Comparison of ENCODE assay signal across 13 cellular contexts in the genomic region with DNA sequence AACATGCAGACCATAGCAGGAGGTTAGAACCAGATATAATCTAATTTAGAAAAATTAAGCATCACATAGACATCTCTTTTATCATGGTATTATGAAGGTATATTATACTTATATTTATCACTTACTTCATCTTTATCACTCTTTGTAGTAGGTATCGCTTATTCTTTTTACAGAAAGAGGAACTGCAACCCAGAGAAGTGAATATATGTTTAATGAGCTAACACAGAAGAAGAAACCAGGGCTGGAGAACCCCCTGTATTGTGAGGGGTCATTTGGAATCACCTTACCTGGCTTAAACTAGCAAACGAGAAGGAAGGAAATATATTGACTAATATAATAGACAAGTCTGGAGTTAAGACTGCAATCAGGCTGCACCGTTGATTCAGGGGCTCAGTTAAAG.
DNase-seq lines count a peak whose midpoint lies in the region; ATAC-seq and TF ChIP-seq lines count a peak whose summit lies in the region.
"Had no signal": no experiment of that assay in that cellular context is flagged by ENCODE, and none has a peak within 500 bp of the region (broad histone marks: within the 10 kb centered on the region; RNA-seq: fewer than 3 reads in every experiment).

No MANE protein-coding gene starts in this region.

- POLR2A ChIA-PET in OCI-LY7 (lab: Charles Lee), result interaction anchor here (0.6 to 1.5 kb wide), 3 partner anchors 9 to 25 kb away, joined by 3 to 4 read pairs (median 3); no protein-coding TSS in a partner anchor

- no peaks in the 10 kb centered on the region for H3K9me3 ChIP-seq in OCI-LY7 (ENCODE audit: low read length)
- H3K9me3 ChIP-seq: Caco-2 had no signal

- peaks cover 18% of the 10 kb centered on the region for H3K4me1 ChIP-seq in OCI-LY7 (ENCODE audit: insufficient read depth, low read length, poor library complexity, severe bottlenecking)
- H3K4me1 ChIP-seq: Caco-2 had no signal

- intact Hi-C loops in OCI-LY7 (cut with micrococcal nuclease; ENCODE audit: unreplicated experiment), result no loop called here

- BruUV-seq in OCI-LY7 (replicated peaks; lab: Mats Ljungman, UMichigan), result no TSS peak

- ATAC-seq in GM18520 (IDR thresholded peaks at IDR 0.05; ENCODE audit: unreplicated experiment) (peak; percentile 79), GM21515 (IDR thresholded peaks at IDR 0.05; ENCODE audit: unreplicated experiment) (peak; percentile 90), HG03103 (IDR thresholded peaks at IDR 0.05; ENCODE audit: low read depth, unreplicated experiment) (peak; percentile 98)

- no peaks in the 10 kb centered on the region for H4K20me1 ChIP-seq in OCI-LY7 (ENCODE audit: insufficient read depth, low read length)

- H3K36me3 ChIP-seq in OCI-LY7 (ENCODE audit: insufficient read depth, low read length), result no peaks in the 10 kb centered on the region

- H2AFZ ChIP-seq in OCI-LY7 (ENCODE audit: low read length), result peak overlapping the region; percentile 66

- no peaks in the 10 kb centered on the region for H3K79me2 ChIP-seq in OCI-LY7 (ENCODE audit: insufficient read depth, low read depth, low read length)

- peak overlapping the region; percentile 36 for H3K27ac ChIP-seq in OCI-LY7 (ENCODE audit: low read depth, low read length, poor library complexity, severe bottlenecking)

- H3K4me3 ChIP-seq in OCI-LY7 (ENCODE audit: low read depth, low read length, poor library complexity, severe bottlenecking), result no peak overlapping the region

- H3K4me2 ChIP-seq in OCI-LY7 (ENCODE audit: low read length), result peak overlapping the region; percentile 64

- CTCF ChIA-PET in OCI-LY7 (lab: Charles Lee; ENCODE audit: unreplicated experiment), result no interaction called here

- no peak for TF ChIP-seq CTCF in OCI-LY7 (conservative IDR thresholded peaks at IDR 0.05; ENCODE audit: low read length)

- H3K9me2 ChIP-seq in OCI-LY7 (ENCODE audit: insufficient read depth, low read length), result no peaks in the 10 kb centered on the region

- DNase-seq in OCI-LY7 (ENCODE audit: low spot score) (peak; percentile 64), A172 (ENCODE audit: low spot score) (no peak), cerebellum (ENCODE audit: low spot score) (no peak), medulla oblongata (ENCODE audit: extremely low spot score) (no peak)
- DNase-seq in activated CD8-positive, alpha-beta memory T cell treated with anti-CD3 and anti-CD28 coated beads, Interleukin-2, amount 50 U/mL, for 4 hours, result no peak
- DNase-seq: Caco-2; erythroblast; NCI-H1417 treated with DMSO at 0.1 percent for 48 hours; NK-92 treated with Interleukin-12 subunit alpha and Interleukin-12 subunit beta, amount 100 ng/mL, for 24 hours; stimulated activated CD8-positive, alpha-beta memory T cell treated with anti-CD3 and anti-CD28 coated beads, Interleukin-4, amount 100 ng/mL, for 48 hours had no signal
